ENCODE assay signal across 7 cellular contexts in genomic region chr17:77560417-77560816, GRCh38.
"Had no signal": no experiment of that assay in that cellular context is flagged by ENCODE, and none has a peak within 500 bp of the region (broad histone marks: within the 10 kb centered on the region; RNA-seq: fewer than 3 reads in every experiment).

No MANE protein-coding gene starts in this region.

- H2AFZ ChIP-seq: GM23338 had no signal

- DNase-seq: HFFc6, KBM-7 had no signal

- ATAC-seq: GM23338, HCT116, HepG2 had no signal

- H3K4me3 ChIP-seq: GM23338, HAP-1 had no signal

- H3K4me2 ChIP-seq: GM23338 had no signal

- H3K4me1 ChIP-seq: HAP-1 had no signal

- H3K9me3 ChIP-seq: HAP-1 had no signal

- H3K27ac ChIP-seq: HL-60 had no signal

- H3K36me3 ChIP-seq: HAP-1 had no signal
